In genomic region chr1:190464686-190465085, GRCh38 we compare ENCODE assay signal across 37 cellular contexts. TPM values are rescaled to one million over a fixed set of nuclear protein-coding genes. Genes with fewer than 3 reads are reported as not detected.
"Had no signal": no experiment of that assay in that cellular context is flagged by ENCODE, and none has a peak within 500 bp of the region (broad histone marks: within the 10 kb centered on the region; RNA-seq: fewer than 3 reads in every experiment).

No MANE protein-coding gene starts in this region.

- H3K27ac ChIP-seq: ascending aorta, cardiac muscle cell, PC-9, RWPE1, VCaP had no signal

- H3K36me3 Mint-ChIP-seq: activated CD4-positive, alpha-beta memory T cell treated with anti-CD3 and anti-CD28 coated beads for 36 hours; activated naive CD8-positive, alpha-beta T cell treated with anti-CD3 and anti-CD28 coated beads for 36 hours had no signal

- H3K4me3 Mint-ChIP-seq: activated B cell treated with CpG ODN at 0.5 μM for 24 hours; activated CD4-positive, alpha-beta memory T cell treated with anti-CD3 and anti-CD28 coated beads for 36 hours; activated naive CD8-positive, alpha-beta T cell treated with anti-CD3 and anti-CD28 coated beads for 36 hours; activated T-helper 17 cell treated with anti-CD3 and anti-CD28 coated beads, Interleukin-2, amount 50 U/mL, for 72 hours; central memory CD8-positive, alpha-beta T cell had no signal

- H3K4me1 Mint-ChIP-seq: activated B cell treated with CpG ODN at 0.5 μM for 24 hours; activated naive CD8-positive, alpha-beta T cell treated with anti-CD3 and anti-CD28 coated beads for 36 hours; activated T-helper 17 cell treated with anti-CD3 and anti-CD28 coated beads, Interleukin-2, amount 50 U/mL, for 72 hours; central memory CD8-positive, alpha-beta T cell had no signal

- H3K4me3 ChIP-seq: ascending aorta, cardiac muscle cell, PC-9 had no signal

- H3K9me3 Mint-ChIP-seq: activated B cell treated with CpG ODN at 0.5 μM for 24 hours had no signal

- H3K9me3 ChIP-seq: ascending aorta had no signal

- H2AFZ ChIP-seq: PC-9 had no signal

- H3K4me2 ChIP-seq: PC-9 had no signal

- H3K27me3 Mint-ChIP-seq: activated B cell treated with CpG ODN at 0.5 μM for 24 hours; activated CD4-positive, alpha-beta memory T cell treated with anti-CD3 and anti-CD28 coated beads for 36 hours; activated naive CD8-positive, alpha-beta T cell treated with anti-CD3 and anti-CD28 coated beads for 36 hours; activated T-helper 17 cell treated with anti-CD3 and anti-CD28 coated beads, Interleukin-2, amount 50 U/mL, for 72 hours; central memory CD8-positive, alpha-beta T cell had no signal

- ATAC-seq: activated T-helper 17 cell treated with anti-CD3 and anti-CD28 coated beads, Interleukin-2, amount 50 U/mL, for 72 hours; Right ventricle myocardium inferior had no signal

- H3K27me3 ChIP-seq: ascending aorta, cardiac muscle cell had no signal

- DNase-seq: activated B cell treated with CpG ODN at 0.5 μM for 24 hours; activated CD4-positive, alpha-beta memory T cell treated with anti-CD3 and anti-CD28 coated beads for 36 hours; activated CD4-positive, alpha-beta T cell treated with anti-CD3 and anti-CD28 coated beads for 4 hours; activated CD4-positive, alpha-beta T cell treated with anti-CD3 and anti-CD28 coated beads, Interleukin-2, amount 50 U/mL, for 1 hour; activated CD4-positive, CD25-positive, alpha-beta regulatory T cell treated with anti-CD3 and anti-CD28 coated beads, Interleukin-2, amount 50 U/mL, for 72 hours; activated CD8-positive, alpha-beta memory T cell treated with anti-CD3 and anti-CD28 coated beads, Interleukin-2, amount 50 U/mL, for 4 hours; activated effector memory CD4-positive, alpha-beta T cell treated with anti-CD3 and anti-CD28 coated beads, Interleukin-2, amount 50 U/mL, for 16 hours; activated naive CD4-positive, alpha-beta T cell; activated naive CD4-positive, alpha-beta T cell treated with anti-CD3 and anti-CD28 coated beads, Interleukin-2, amount 50 U/mL, for 16 hours; activated naive CD8-positive, alpha-beta T cell treated with anti-CD3 and anti-CD28 coated beads for 36 hours; activated T-cell treated with anti-CD3 and anti-CD28 coated beads for 4 hours; activated T-cell treated with anti-CD3 and anti-CD28 coated beads, Interleukin-2, amount 50 U/mL, for 48 hours; amygdala; NCI-H1092 treated with DMSO at 0.1 percent for 48 hours; NCI-H1417; NCI-H146; NCI-H187; NCI-H2029 treated with DMSO at 0.1 percent for 48 hours; NCI-H2107; NCI-H2171; NCI-H510A; NCI-H526; NCI-H748 treated with DMSO at 0.1 percent for 48 hours; NK-92 treated with Interleukin-12 subunit alpha and Interleukin-12 subunit beta, amount 100 ng/mL, for 24 hours; PC-9; SIG-M5; T1000 had no signal

- H3K4me1 ChIP-seq: ascending aorta had no signal

- H3K36me3 ChIP-seq: ascending aorta, cardiac muscle cell had no signal

RNA-seq across cellular contexts. Expression of gene BRINP3, which starts 13.0 kb away (rescaled TPM):
- total RNA-seq: activated B cell treated with CpG ODN at 0.5 μM for 24 hours; activated CD4-positive, alpha-beta memory T cell treated with anti-CD3 and anti-CD28 coated beads for 36 hours; activated naive CD8-positive, alpha-beta T cell treated with anti-CD3 and anti-CD28 coated beads for 36 hours; activated T-helper 17 cell treated with anti-CD3 and anti-CD28 coated beads, Interleukin-2, amount 50 U/mL, for 72 hours; M059J; PC-9; Right ventricle myocardium inferior; T-helper 1 cell treated with Interleukin-12 subunit alpha and Interleukin-12 subunit beta and Interleukin-4 antibody, amounts not matched to agents 30 ng/mL and 1 ng/mL, for 36 hours; T-helper 2 cell treated with Interferon-gamma antibody and Interleukin-4, amounts not matched to agents 100 ng/mL and 5 ng/mL, for 36 hours had no signal
